In genomic region chr10:11993834-11994468, GRCh38 we compare ENCODE assay signal across 10 cellular contexts. TPM values are rescaled to one million over a fixed set of nuclear protein-coding genes. Genes with fewer than 3 reads are reported as not detected.
DNase-seq lines count a peak whose midpoint lies in the region; ATAC-seq, FAIRE-seq and TF ChIP-seq lines count a peak whose summit lies in the region.
"Had no signal": no experiment of that assay in that cellular context is flagged by ENCODE, and none has a peak within 500 bp of the region (broad histone marks: within the 10 kb centered on the region; RNA-seq: fewer than 3 reads in every experiment).

No MANE protein-coding gene starts in this region.

- H3K4me1 Mint-ChIP-seq in immature natural killer cell: peaks cover 11 to 17% of the 10 kb centered on the region in 2 donors
- no peaks in the 10 kb centered on the region for H3K4me1 Mint-ChIP-seq in type B pancreatic cell (ENCODE audit: unreplicated experiment)

- no peak for TF ChIP-seq POLR2A in GM12892 (IDR thresholded peaks at IDR 0.05; ENCODE audit: low read depth, low read length)

- H3K27ac Mint-ChIP-seq in immature natural killer cell (peak overlapping the region; percentile 1 to 83 (median 48)), type B pancreatic cell (no peak overlapping the region)

- H3K4me3 Mint-ChIP-seq in immature natural killer cell (no peak overlapping the region), type B pancreatic cell (no peak overlapping the region)

- DNase-seq in GM12892 (ENCODE audit: insufficient read length) (no peak), NOMO-1 treated with DMSO at 0.1 percent for 48 hours (lab: John Stamatoyannopoulos, UW; ENCODE audit: unreplicated experiment) (peak; percentile 69), immature natural killer cell (no peak), type B pancreatic cell (ENCODE audit: extremely low spot score, unreplicated experiment) (no peak), NCI-H146 (lab: John Stamatoyannopoulos, UW) (no peak)
- DNase-seq: anterior cingulate cortex, NCI-H1694 had no signal

- H3K9me3 Mint-ChIP-seq in immature natural killer cell (no peaks in the 10 kb centered on the region), type B pancreatic cell (no peaks in the 10 kb centered on the region)

- TF ChIP-seq CTCF in type B pancreatic cell (conservative IDR thresholded peaks at IDR 0.05): no peak

- no peaks in the 10 kb centered on the region for H3K27me3 Mint-ChIP-seq in immature natural killer cell (ENCODE audit: low read depth in 3 of 3)
- no peaks in the 10 kb centered on the region for H3K27me3 Mint-ChIP-seq in type B pancreatic cell

- H3K36me3 Mint-ChIP-seq in immature natural killer cell (peaks cover 10 to 30% (median 21%) of the 10 kb centered on the region in 3 donors), type B pancreatic cell (peaks cover 24% of the 10 kb centered on the region)

- ATAC-seq in GM21723 (IDR thresholded peaks at IDR 0.05; ENCODE audit: unreplicated experiment) (peak; percentile 52), GM21515 (IDR thresholded peaks at IDR 0.05; ENCODE audit: unreplicated experiment) (no peak), GM18873 (IDR thresholded peaks at IDR 0.05; ENCODE audit: low FRiP score, unreplicated experiment) (no peak)

- FAIRE-seq in GM12892 (lab: Jason Lieb, UNC): peak; percentile 24

RNA-seq across cellular contexts. Expression of gene UPF2, which starts 48.7 kb away (rescaled TPM):
- 21.0 TPM for polyA plus RNA-seq in GM12892 (2012; ENCODE audit: missing spikeins)
- 10 to 100 TPM in 2 of 3 donors, 1 to 10 TPM in 1; 3.1 to 19.8 (median 12.9) TPM for polyA plus RNA-seq in immature natural killer cell
- total RNA-seq in type B pancreatic cell (ENCODE audit: low replicate concordance): 21.8 and 25.8 TPM in 2 replicates
